In genomic region chr15:80982205-80982604, GRCh38 we compare ENCODE assay signal across 1 cellular context.
A peak's percentile ranks its signal among the peaks of the same experiment; 100 is the strongest.
TF ChIP-seq lines count a peak whose summit lies in the region.

No MANE protein-coding gene starts in this region.

TF ChIP-seq in GM12878, 131 proteins besides CTCF, POLR2A, EP300 and RAD21:
- peak; percentile 72 for TF ChIP-seq YY1 (IDR thresholded peaks at IDR 0.05; ENCODE audit: low read depth, low read length)
- peak; percentile 70; the same call in 1 of the 2 replicates for TF ChIP-seq ZNF24 (IDR thresholded peaks at IDR 0.05)
- TF ChIP-seq FOXM1 (IDR thresholded peaks at IDR 0.05; ENCODE audit: low read depth, low read length): no peak
- no peak for TF ChIP-seq GATAD2B (conservative IDR thresholded peaks at IDR 0.05; ENCODE audit: low read depth)
